ENCODE assay signal across 20 cellular contexts in genomic region chr3:99474776-99475175, GRCh38.
DNase-seq lines count a peak whose midpoint lies in the region; ATAC-seq and TF ChIP-seq lines count a peak whose summit lies in the region.
"Had no signal": no experiment of that assay in that cellular context is flagged by ENCODE, and none has a peak within 500 bp of the region (broad histone marks: within the 10 kb centered on the region; RNA-seq: fewer than 3 reads in every experiment).

No MANE protein-coding gene starts in this region.

- no peaks in the 10 kb centered on the region for H4K20me1 ChIP-seq in GM23248 (ENCODE audit: insufficient read depth)

- no peak overlapping the region for H3K9ac ChIP-seq in GM23248
- H3K9ac ChIP-seq: SK-N-SH had no signal

- in situ Hi-C loops in GM23248 (cut with MboI), result no loop called here

- H3K79me2 ChIP-seq in GM23248 (ENCODE audit: insufficient read depth), result no peaks in the 10 kb centered on the region

- H3F3A ChIP-seq in GM23248 (ENCODE audit: insufficient read depth), result peaks cover 25% of the 10 kb centered on the region

- DNase-seq in GM23248, result peak; percentile 2
- peak; percentile 52 for DNase-seq in MG63
- peak; percentile 92 for DNase-seq in fibroblast of gingiva (ENCODE audit: low read depth)
- DNase-seq in tibial artery, result no peak
- no peak for DNase-seq in GM03348 (ENCODE audit: low spot score)
- DNase-seq in NCI-H2227 (lab: John Stamatoyannopoulos, UW; ENCODE audit: unreplicated experiment), result no peak
- DNase-seq: AML-193, NCI-H1048, NCI-H1694, NCI-H2081 treated with DMSO at 0.1 percent for 48 hours, NCI-H2227 treated with DMSO at 0.1 percent for 48 hours, NCI-H510A treated with DMSO at 0.1 percent for 48 hours, NCI-H774, OCI-M1, SHP77 treated with DMSO at 0.1 percent for 48 hours, SK-N-SH had no signal

- H3K27me3 ChIP-seq in GM23248 (replicated peaks; ENCODE audit: insufficient read depth) (no peaks in the 10 kb centered on the region), MG63 (no peaks in the 10 kb centered on the region), tibial artery (no peaks in the 10 kb centered on the region)

- H3K9me3 ChIP-seq in GM23248 (ENCODE audit: low read depth), result no peaks in the 10 kb centered on the region
- peaks cover 13% of the 10 kb centered on the region for H3K9me3 ChIP-seq in MG63
- no peaks in the 10 kb centered on the region for H3K9me3 ChIP-seq in tibial artery

- TF ChIP-seq CTCF in tibial artery (IDR thresholded peaks at IDR 0.05), result no peak

- no peaks in the 10 kb centered on the region for H3K9me2 ChIP-seq in GM23248 (ENCODE audit: insufficient read depth)
- H3K9me2 ChIP-seq: SK-N-SH had no signal

- H3K4me3 ChIP-seq in GM23248 (no peak overlapping the region), MG63 (no peak overlapping the region), tibial artery (no peak overlapping the region)
- H3K4me3 ChIP-seq: K562 had no signal

- no peak overlapping the region for H3K27ac ChIP-seq in GM23248
- H3K27ac ChIP-seq in tibial artery, result peak overlapping the region; percentile 77 to 79
- H3K27ac ChIP-seq: C4-2B had no signal

- H3K36me3 ChIP-seq in GM23248 (ENCODE audit: low read depth) (no peaks in the 10 kb centered on the region), MG63 (peaks cover 3% of the 10 kb centered on the region; the same call in 1 of the 2 replicates), tibial artery (no peaks in the 10 kb centered on the region)

- ATAC-seq in GM19324 (IDR thresholded peaks at IDR 0.05; ENCODE audit: low FRiP score, unreplicated experiment), result no peak
- ATAC-seq: HCT116, K562 had no signal

- H3K4me2 ChIP-seq in GM23248 (ENCODE audit: unreplicated experiment), result no peak overlapping the region
- H3K4me2 ChIP-seq: SK-N-SH had no signal

- H3K4me1 ChIP-seq in GM23248 (ENCODE audit: insufficient read depth), result peaks cover 44% of the 10 kb centered on the region
- peaks cover 0 to 64% (median 24%) of the 10 kb centered on the region in 4 donors for H3K4me1 ChIP-seq in tibial artery

- intact Hi-C loops in tibial artery (cut with DNase I; ENCODE audit: low total_unique reads), result no loop called here

- no peak overlapping the region for H2AFZ ChIP-seq in GM23248

Comparison
In these comparisons a context has a peak if more than half of its experiments do, and no peak if none do; other contexts are left out.
1. DNase-seq: peak in GM23248 (single experiment), MG63 (single experiment) and fibroblast of gingiva (single experiment); none in tibial artery (0 of 2), GM03348 (single experiment) and NCI-H2227 (single experiment).